ENCODE assay signal across 8 cellular contexts in the genomic region with DNA sequence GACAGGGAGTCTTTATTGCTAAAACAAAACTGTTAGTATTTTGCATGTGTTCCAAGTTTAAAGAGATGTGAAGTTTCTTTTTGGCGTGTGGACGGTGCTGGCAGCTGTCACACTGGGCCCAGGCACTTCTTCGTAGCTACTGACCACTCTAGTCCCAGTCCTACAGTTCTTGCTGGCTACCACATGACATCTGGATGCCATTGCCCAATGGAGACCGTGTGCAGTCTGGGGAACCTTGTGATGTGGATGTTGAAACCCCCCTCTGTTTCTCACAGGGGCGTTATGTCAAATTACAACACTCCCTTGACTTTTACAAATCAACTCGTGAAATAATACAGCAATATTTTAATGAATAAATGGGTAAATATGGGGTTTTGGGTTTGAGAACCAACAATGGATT. TPM values are rescaled to one million over a fixed set of nuclear protein-coding genes. Genes with fewer than 3 reads are reported as not detected.
DNase-seq lines count a peak whose midpoint lies in the region; ATAC-seq and TF ChIP-seq lines count a peak whose summit lies in the region.

No MANE protein-coding gene starts in this region.

- H3K9me3 ChIP-seq in esophagus muscularis mucosa (no peaks in the 10 kb centered on the region), psoas muscle (no peaks in the 10 kb centered on the region)

- H3K27me3 Mint-ChIP-seq in activated CD4-positive, alpha-beta T cell treated with anti-CD3 and anti-CD28 coated beads, Interleukin-2, amount 10 ng/mL, durations not matched to agents 24 days and 14 days = no peaks in the 10 kb centered on the region

- intact Hi-C loops in activated CD4-positive, alpha-beta T cell treated with anti-CD3 and anti-CD28 coated beads, Interleukin-2, amount 10 ng/mL, durations not matched to agents 24 days and 14 days (cut with micrococcal nuclease) = loop anchor here (2.0 to 10.0 kb wide), 3 partner anchors 22 to 52 kb away; no protein-coding TSS in a partner anchor
- intact Hi-C loops in esophagus muscularis mucosa (cut with DNase I) (loop anchor here (2.0 kb wide), 2 partner anchors 36 to 94 kb away; no protein-coding TSS in a partner anchor), psoas muscle (cut with DNase I) (loop anchor here (2.0 to 5.0 kb wide), 3 partner anchors 35 to 95 kb away; no protein-coding TSS in a partner anchor)

- peaks cover 21% of the 10 kb centered on the region for H3K36me3 Mint-ChIP-seq in activated CD4-positive, alpha-beta T cell treated with anti-CD3 and anti-CD28 coated beads, Interleukin-2, amount 10 ng/mL, durations not matched to agents 24 days and 14 days (ENCODE audit: low read depth)

- WGBS in esophagus muscularis mucosa = 32% methylated on average over 6 of the region's 6 CpGs
- 7 to 28% (median 26%) methylated on average over 6 of the region's 6 CpGs for WGBS in psoas muscle, 3 donors

- H3K27ac ChIP-seq in esophagus muscularis mucosa (replicated peaks in 1 of 4) (peak overlapping the region; percentile 92 to 99 (median 98)), psoas muscle (peak overlapping the region; percentile 100)

- no peak for TF ChIP-seq POLR2A in esophagus muscularis mucosa (IDR thresholded peaks at IDR 0.05; ENCODE audit: low read depth)

- peak overlapping the region; percentile 98 for H3K27ac Mint-ChIP-seq in activated CD4-positive, alpha-beta T cell treated with anti-CD3 and anti-CD28 coated beads, Interleukin-2, amount 10 ng/mL, durations not matched to agents 24 days and 14 days

- H3K4me3 ChIP-seq in esophagus muscularis mucosa = peak overlapping the region; percentile 66 to 89 (median 81)
- peak overlapping the region; percentile 86 for H3K4me3 ChIP-seq in psoas muscle

- no peaks in the 10 kb centered on the region for H3K27me3 ChIP-seq in esophagus muscularis mucosa
- no peaks in the 10 kb centered on the region for H3K27me3 ChIP-seq in psoas muscle (ENCODE audit: insufficient read depth in 3 of 3, low read length in 2 of 3)

- H3K4me1 ChIP-seq in esophagus muscularis mucosa = peaks cover 7 to 31% (median 29%) of the 10 kb centered on the region in 4 donors
- peaks cover 54% of the 10 kb centered on the region for H3K4me1 ChIP-seq in psoas muscle

- H3K9me3 Mint-ChIP-seq in activated CD4-positive, alpha-beta T cell treated with anti-CD3 and anti-CD28 coated beads, Interleukin-2, amount 10 ng/mL, durations not matched to agents 24 days and 14 days = peaks cover 4% of the 10 kb centered on the region

- TF ChIP-seq EP300 in esophagus muscularis mucosa (IDR thresholded peaks at IDR 0.05) = no peak

- TF ChIP-seq CTCF in esophagus muscularis mucosa (IDR thresholded peaks at IDR 0.05) (no peak), psoas muscle (IDR thresholded peaks at IDR 0.05) (no peak)

- no peaks in the 10 kb centered on the region for H3K36me3 ChIP-seq in esophagus muscularis mucosa
- no peaks in the 10 kb centered on the region for H3K36me3 ChIP-seq in psoas muscle (ENCODE audit: insufficient read depth in 1 of 2, low read depth in 1 of 2)

- no peak for DNase-seq in activated CD4-positive, alpha-beta T cell treated with anti-CD3 and anti-CD28 coated beads, Interleukin-2, amount 10 ng/mL, durations not matched to agents 24 days and 14 days
- DNase-seq in activated CD4-positive, alpha-beta T cell treated with anti-CD3 and anti-CD28 coated beads, Interleukin-2, amount 50 U/mL, for 1 hour = no peak
- DNase-seq in SIG-M5 (lab: John Stamatoyannopoulos, UW) = peak; percentile 34
- DNase-seq in esophagus muscularis mucosa (ENCODE audit: extremely low spot score) = no peak
- DNase-seq in psoas muscle = peak; percentile 38 to 70
- no peak for DNase-seq in iPS-NIHi7 (ENCODE audit: extremely low spot score)
- no peak for DNase-seq in kidney glomerular epithelial cell (lab: John Stamatoyannopoulos, UW)

- peak overlapping the region; percentile 93 for H3K4me3 Mint-ChIP-seq in activated CD4-positive, alpha-beta T cell treated with anti-CD3 and anti-CD28 coated beads, Interleukin-2, amount 10 ng/mL, durations not matched to agents 24 days and 14 days

- ATAC-seq in HG02840 (IDR thresholded peaks at IDR 0.05; ENCODE audit: low FRiP score, unreplicated experiment) = peak; percentile 13
- peak; percentile 35 to 55 (median 46) for ATAC-seq in psoas muscle

- H3K4me1 Mint-ChIP-seq in activated CD4-positive, alpha-beta T cell treated with anti-CD3 and anti-CD28 coated beads, Interleukin-2, amount 10 ng/mL, durations not matched to agents 24 days and 14 days = peaks cover 32% of the 10 kb centered on the region

RNA-seq across cellular contexts. Expression of a gene that starts 1.1 kb away (rescaled TPM):
- total RNA-seq in activated CD4-positive, alpha-beta T cell treated with anti-CD3 and anti-CD28 coated beads, Interleukin-2, amount 10 ng/mL, durations not matched to agents 24 days and 14 days = 18.0 and 19.7 TPM in 2 replicates
- total RNA-seq in esophagus muscularis mucosa (10 to 100 TPM; 19.5 to 26.0 (median 22.5) TPM), psoas muscle (10 to 100 TPM; 16.3 to 86.6 (median 35.8) TPM)
- polyA plus RNA-seq in psoas muscle = 10 to 100 TPM in 1 of 3 donors, 1 to 10 TPM in 2; 6.3 to 24.0 (median 8.6) TPM

Comparison
In these comparisons a context has a peak if more than half of its experiments do, and no peak if none do; other contexts are left out.
1. DNase-seq: peak in SIG-M5 (single experiment) and psoas muscle (2 of 2); none in activated CD4-positive, alpha-beta T cell treated with anti-CD3 and anti-CD28 coated beads, Interleukin-2, amount 10 ng/mL, durations not matched to agents 24 days and 14 days (single experiment), activated CD4-positive, alpha-beta T cell treated with anti-CD3 and anti-CD28 coated beads, Interleukin-2, amount 50 U/mL, for 1 hour (single experiment), esophagus muscularis mucosa (single experiment), iPS-NIHi7 (single experiment) and kidney glomerular epithelial cell (single experiment).